In genomic region chr12:117155278-117156060, GRCh38 we compare ENCODE assay signal across 1 cellular context.
TF ChIP-seq lines count a peak whose summit lies in the region.

No MANE protein-coding gene starts in this region.

TF ChIP-seq in HepG2, 621 proteins besides CTCF, POLR2A, EP300 and RAD21 (continued from another document and continues in another):
- TF ChIP-seq ZNF552 (CRISPR knock-in tag; IDR thresholded peaks at IDR 0.05; ENCODE audit: borderline replicate concordance) (no peak), ZNF335 (CRISPR knock-in tag; IDR thresholded peaks at IDR 0.05) (no peak), KDM4B (CRISPR knock-in tag; IDR thresholded peaks at IDR 0.05) (no peak), MIXL1 (CRISPR knock-in tag; IDR thresholded peaks at IDR 0.05) (no peak), GATA4 (IDR thresholded peaks at IDR 0.05; ENCODE audit: borderline replicate concordance, low read depth) (no peak), ZMAT3 (CRISPR knock-in tag; conservative IDR thresholded peaks at IDR 0.05) (peak; percentile 58; the same call in 1 of the 2 replicates), ZNF710 (CRISPR knock-in tag; IDR thresholded peaks at IDR 0.05; ENCODE audit: borderline replicate concordance) (no peak; the same call in 1 of the 2 replicates), MTA3 (CRISPR knock-in tag; IDR thresholded peaks at IDR 0.05) (no peak), REXO4 (CRISPR knock-in tag; IDR thresholded peaks at IDR 0.05; ENCODE audit: borderline replicate concordance) (no peak), FOSL2 (CRISPR knock-in tag; IDR thresholded peaks at IDR 0.05) (no peak), ARNT (IDR thresholded peaks at IDR 0.05) (no peak), GMEB2 (CRISPR knock-in tag; IDR thresholded peaks at IDR 0.05; ENCODE audit: low read depth) (no peak), IKZF1 (IDR thresholded peaks at IDR 0.05) (no peak), ZNF44 (CRISPR knock-in tag; IDR thresholded peaks at IDR 0.05) (no peak), SKI (IDR thresholded peaks at IDR 0.05; ENCODE audit: partially characterized antibody) (no peak), PHF20 (CRISPR knock-in tag; IDR thresholded peaks at IDR 0.05) (no peak), ZMYM4 (CRISPR knock-in tag; IDR thresholded peaks at IDR 0.05) (peak; percentile 90), ZNF33B (CRISPR knock-in tag; IDR thresholded peaks at IDR 0.05) (no peak), STAT5B (CRISPR knock-in tag; IDR thresholded peaks at IDR 0.05) (no peak), GPN1 (CRISPR knock-in tag; IDR thresholded peaks at IDR 0.05; ENCODE audit: borderline replicate concordance) (no peak), IKZF4 (CRISPR knock-in tag; IDR thresholded peaks at IDR 0.05; ENCODE audit: borderline replicate concordance, low read depth, not compliant biosample characterization) (no peak), ZBTB3 (CRISPR knock-in tag; IDR thresholded peaks at IDR 0.05; ENCODE audit: borderline replicate concordance, low read depth) (no peak), MAFG (CRISPR knock-in tag; IDR thresholded peaks at IDR 0.05) (no peak), HOMEZ (CRISPR knock-in tag; IDR thresholded peaks at IDR 0.05; ENCODE audit: low read depth) (peak; percentile 79), ZSCAN31 (CRISPR knock-in tag; IDR thresholded peaks at IDR 0.05; ENCODE audit: low read depth) (no peak), ZKSCAN5 (CRISPR knock-in tag; IDR thresholded peaks at IDR 0.05) (no peak), LCORL (IDR thresholded peaks at IDR 0.05) (no peak), LCORL (CRISPR knock-in tag; IDR thresholded peaks at IDR 0.05) (no peak), NKX3-1 (CRISPR knock-in tag; IDR thresholded peaks at IDR 0.05) (no peak), ZNF253 (CRISPR knock-in tag; IDR thresholded peaks at IDR 0.05; ENCODE audit: borderline replicate concordance) (no peak), SMYD3 (CRISPR knock-in tag; IDR thresholded peaks at IDR 0.05) (no peak), ZNF781 (CRISPR knock-in tag; IDR thresholded peaks at IDR 0.05; ENCODE audit: borderline replicate concordance, not compliant biosample characterization) (no peak), AKAP8 (CRISPR knock-in tag; IDR thresholded peaks at IDR 0.05) (0 out of 2 replicates have a peak, but pooled peaks have one; percentile 62), ZNF766 (CRISPR knock-in tag; IDR thresholded peaks at IDR 0.05; ENCODE audit: borderline replicate concordance) (no peak), KLF11 (CRISPR knock-in tag; IDR thresholded peaks at IDR 0.05) (no peak), ZBTB7B (CRISPR knock-in tag; IDR thresholded peaks at IDR 0.05) (no peak), NCOA1 (CRISPR knock-in tag; IDR thresholded peaks at IDR 0.05) (no peak), BRD4 (CRISPR knock-in tag; IDR thresholded peaks at IDR 0.05) (no peak), ZBTB1 (CRISPR knock-in tag; IDR thresholded peaks at IDR 0.05; ENCODE audit: borderline replicate concordance) (no peak), ZNF333 (CRISPR knock-in tag; IDR thresholded peaks at IDR 0.05; ENCODE audit: borderline replicate concordance) (no peak), MYNN (CRISPR knock-in tag; IDR thresholded peaks at IDR 0.05; ENCODE audit: low read depth) (no peak), CSRNP2 (CRISPR knock-in tag; conservative IDR thresholded peaks at IDR 0.05; ENCODE audit: low read depth) (no peak), NCOA5 (CRISPR knock-in tag; IDR thresholded peaks at IDR 0.05) (no peak), ZNF354B (CRISPR knock-in tag; IDR thresholded peaks at IDR 0.05) (no peak), HMG20B (CRISPR knock-in tag; conservative IDR thresholded peaks at IDR 0.05) (no peak)
- TF ChIP-seq, protein P1, sequence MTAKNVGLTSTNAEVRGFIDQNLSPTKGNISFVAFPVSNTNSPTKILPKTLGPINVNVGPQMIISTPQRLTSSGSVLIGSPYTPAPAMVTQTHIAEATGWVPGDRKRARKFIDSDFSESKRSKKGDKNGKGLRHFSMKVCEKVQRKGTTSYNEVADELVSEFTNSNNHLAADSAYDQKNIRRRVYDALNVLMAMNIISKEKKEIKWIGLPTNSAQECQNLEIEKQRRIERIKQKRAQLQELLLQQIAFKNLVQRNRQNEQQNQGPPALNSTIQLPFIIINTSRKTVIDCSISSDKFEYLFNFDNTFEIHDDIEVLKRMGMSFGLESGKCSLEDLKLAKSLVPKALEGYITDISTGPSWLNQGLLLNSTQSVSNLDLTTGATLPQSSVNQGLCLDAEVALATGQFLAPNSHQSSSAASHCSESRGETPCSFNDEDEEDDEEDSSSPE (CRISPR knock-in tag; IDR thresholded peaks at IDR 0.05) = no peak
- TF ChIP-seq, protein P2, sequence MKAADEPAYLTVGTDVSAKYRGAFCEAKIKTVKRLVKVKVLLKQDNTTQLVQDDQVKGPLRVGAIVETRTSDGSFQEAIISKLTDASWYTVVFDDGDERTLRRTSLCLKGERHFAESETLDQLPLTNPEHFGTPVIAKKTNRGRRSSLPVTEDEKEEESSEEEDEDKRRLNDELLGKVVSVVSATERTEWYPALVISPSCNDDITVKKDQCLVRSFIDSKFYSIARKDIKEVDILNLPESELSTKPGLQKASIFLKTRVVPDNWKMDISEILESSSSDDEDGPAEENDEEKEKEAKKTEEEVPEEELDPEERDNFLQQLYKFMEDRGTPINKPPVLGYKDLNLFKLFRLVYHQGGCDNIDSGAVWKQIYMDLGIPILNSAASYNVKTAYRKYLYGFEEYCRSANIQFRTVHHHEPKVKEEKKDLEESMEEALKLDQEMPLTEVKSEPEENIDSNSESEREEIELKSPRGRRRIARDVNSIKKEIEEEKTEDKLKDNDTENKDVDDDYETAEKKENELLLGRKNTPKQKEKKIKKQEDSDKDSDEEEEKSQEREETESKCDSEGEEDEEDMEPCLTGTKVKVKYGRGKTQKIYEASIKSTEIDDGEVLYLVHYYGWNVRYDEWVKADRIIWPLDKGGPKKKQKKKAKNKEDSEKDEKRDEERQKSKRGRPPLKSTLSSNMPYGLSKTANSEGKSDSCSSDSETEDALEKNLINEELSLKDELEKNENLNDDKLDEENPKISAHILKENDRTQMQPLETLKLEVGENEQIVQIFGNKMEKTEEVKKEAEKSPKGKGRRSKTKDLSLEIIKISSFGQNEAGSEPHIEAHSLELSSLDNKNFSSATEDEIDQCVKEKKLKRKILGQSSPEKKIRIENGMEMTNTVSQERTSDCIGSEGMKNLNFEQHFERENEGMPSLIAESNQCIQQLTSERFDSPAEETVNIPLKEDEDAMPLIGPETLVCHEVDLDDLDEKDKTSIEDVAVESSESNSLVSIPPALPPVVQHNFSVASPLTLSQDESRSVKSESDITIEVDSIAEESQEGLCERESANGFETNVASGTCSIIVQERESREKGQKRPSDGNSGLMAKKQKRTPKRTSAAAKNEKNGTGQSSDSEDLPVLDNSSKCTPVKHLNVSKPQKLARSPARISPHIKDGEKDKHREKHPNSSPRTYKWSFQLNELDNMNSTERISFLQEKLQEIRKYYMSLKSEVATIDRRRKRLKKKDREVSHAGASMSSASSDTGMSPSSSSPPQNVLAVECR (CRISPR knock-in tag; IDR thresholded peaks at IDR 0.05; ENCODE audit: borderline replicate concordance) = peak; percentile 50; the same call in 1 of the 2 replicates
- TF ChIP-seq, protein P3, sequence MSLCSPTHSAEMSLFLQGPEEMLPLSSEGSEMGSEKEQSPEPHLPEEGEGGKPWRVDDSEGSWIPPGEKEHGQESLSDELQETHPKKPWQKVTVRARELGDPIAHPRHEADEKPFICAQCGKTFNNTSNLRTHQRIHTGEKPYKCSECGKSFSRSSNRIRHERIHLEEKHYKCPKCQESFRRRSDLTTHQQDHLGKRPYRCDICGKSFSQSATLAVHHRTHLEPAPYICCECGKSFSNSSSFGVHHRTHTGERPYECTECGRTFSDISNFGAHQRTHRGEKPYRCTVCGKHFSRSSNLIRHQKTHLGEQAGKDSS (CRISPR knock-in tag; IDR thresholded peaks at IDR 0.05; ENCODE audit: borderline replicate concordance, low read depth) = peak; percentile 71; the same call in 1 of the 2 replicates
- TF ChIP-seq, protein P4, sequence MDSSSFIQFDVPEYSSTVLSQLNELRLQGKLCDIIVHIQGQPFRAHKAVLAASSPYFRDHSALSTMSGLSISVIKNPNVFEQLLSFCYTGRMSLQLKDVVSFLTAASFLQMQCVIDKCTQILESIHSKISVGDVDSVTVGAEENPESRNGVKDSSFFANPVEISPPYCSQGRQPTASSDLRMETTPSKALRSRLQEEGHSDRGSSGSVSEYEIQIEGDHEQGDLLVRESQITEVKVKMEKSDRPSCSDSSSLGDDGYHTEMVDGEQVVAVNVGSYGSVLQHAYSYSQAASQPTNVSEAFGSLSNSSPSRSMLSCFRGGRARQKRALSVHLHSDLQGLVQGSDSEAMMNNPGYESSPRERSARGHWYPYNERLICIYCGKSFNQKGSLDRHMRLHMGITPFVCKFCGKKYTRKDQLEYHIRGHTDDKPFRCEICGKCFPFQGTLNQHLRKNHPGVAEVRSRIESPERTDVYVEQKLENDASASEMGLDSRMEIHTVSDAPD (CRISPR knock-in tag; IDR thresholded peaks at IDR 0.05) = no peak
- TF ChIP-seq, protein P5, sequence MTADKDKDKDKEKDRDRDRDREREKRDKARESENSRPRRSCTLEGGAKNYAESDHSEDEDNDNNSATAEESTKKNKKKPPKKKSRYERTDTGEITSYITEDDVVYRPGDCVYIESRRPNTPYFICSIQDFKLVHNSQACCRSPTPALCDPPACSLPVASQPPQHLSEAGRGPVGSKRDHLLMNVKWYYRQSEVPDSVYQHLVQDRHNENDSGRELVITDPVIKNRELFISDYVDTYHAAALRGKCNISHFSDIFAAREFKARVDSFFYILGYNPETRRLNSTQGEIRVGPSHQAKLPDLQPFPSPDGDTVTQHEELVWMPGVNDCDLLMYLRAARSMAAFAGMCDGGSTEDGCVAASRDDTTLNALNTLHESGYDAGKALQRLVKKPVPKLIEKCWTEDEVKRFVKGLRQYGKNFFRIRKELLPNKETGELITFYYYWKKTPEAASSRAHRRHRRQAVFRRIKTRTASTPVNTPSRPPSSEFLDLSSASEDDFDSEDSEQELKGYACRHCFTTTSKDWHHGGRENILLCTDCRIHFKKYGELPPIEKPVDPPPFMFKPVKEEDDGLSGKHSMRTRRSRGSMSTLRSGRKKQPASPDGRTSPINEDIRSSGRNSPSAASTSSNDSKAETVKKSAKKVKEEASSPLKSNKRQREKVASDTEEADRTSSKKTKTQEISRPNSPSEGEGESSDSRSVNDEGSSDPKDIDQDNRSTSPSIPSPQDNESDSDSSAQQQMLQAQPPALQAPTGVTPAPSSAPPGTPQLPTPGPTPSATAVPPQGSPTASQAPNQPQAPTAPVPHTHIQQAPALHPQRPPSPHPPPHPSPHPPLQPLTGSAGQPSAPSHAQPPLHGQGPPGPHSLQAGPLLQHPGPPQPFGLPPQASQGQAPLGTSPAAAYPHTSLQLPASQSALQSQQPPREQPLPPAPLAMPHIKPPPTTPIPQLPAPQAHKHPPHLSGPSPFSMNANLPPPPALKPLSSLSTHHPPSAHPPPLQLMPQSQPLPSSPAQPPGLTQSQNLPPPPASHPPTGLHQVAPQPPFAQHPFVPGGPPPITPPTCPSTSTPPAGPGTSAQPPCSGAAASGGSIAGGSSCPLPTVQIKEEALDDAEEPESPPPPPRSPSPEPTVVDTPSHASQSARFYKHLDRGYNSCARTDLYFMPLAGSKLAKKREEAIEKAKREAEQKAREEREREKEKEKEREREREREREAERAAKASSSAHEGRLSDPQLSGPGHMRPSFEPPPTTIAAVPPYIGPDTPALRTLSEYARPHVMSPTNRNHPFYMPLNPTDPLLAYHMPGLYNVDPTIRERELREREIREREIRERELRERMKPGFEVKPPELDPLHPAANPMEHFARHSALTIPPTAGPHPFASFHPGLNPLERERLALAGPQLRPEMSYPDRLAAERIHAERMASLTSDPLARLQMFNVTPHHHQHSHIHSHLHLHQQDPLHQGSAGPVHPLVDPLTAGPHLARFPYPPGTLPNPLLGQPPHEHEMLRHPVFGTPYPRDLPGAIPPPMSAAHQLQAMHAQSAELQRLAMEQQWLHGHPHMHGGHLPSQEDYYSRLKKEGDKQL (CRISPR knock-in tag; IDR thresholded peaks at IDR 0.05; ENCODE audit: low read depth) = no peak
